Comparison of ENCODE assay signal across 8 cellular contexts in the genomic region with DNA sequence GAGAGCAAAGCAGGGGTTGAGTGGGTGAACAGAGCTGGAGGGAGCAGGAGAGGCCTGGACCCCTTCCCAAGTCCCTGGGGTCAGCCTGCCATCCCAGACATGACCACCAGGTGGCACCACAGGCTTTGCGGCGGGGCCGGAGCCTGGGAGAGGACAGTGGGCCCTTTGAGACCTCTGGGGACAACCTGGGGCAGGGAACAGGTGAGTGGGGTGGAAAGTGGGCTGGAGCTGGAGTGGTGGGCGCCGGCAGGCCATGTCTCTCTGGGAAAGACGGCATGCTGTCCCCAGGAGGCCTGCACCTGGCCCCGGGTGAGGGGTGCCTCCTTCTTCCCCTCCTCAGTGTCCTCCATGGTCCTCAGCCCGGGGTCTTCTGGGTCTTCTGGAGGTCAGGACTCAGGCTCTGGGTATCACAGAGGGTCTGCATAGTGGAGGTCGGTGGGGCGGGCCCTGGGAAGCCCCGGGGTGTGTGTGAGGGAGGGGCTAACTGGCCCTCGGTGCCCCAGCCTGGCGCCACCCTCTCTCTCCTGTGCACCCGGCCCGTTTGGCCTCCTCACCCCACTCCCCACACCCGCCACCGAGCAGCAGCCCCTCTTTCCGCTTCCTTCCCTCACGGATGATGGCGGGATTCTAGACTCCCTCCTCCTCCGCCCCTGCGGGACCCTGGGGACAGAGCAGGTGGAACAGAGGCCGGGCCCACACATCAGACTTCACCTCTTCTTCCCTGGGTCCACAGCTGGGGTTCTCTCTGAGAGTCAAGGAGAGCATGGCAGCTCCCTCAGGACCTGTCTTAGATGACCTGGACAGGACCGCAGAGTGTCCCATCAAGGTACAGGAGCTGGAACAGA.
DNase-seq lines count a peak whose midpoint lies in the region; ATAC-seq lines count a peak whose summit lies in the region.

No MANE protein-coding gene starts in this region.

- DNase-seq in SHP77 (lab: John Stamatoyannopoulos, UW) (peak; percentile 4 to 33), SHP77 treated with DMSO at 0.1 percent for 48 hours (lab: John Stamatoyannopoulos, UW) (no peak), NCI-H1105 treated with DMSO at 0.1 percent for 48 hours (lab: John Stamatoyannopoulos, UW) (peak; percentile 49), midbrain (lab: John Stamatoyannopoulos, UW) (peak; percentile 51)
- DNase-seq in activated CD4-positive, alpha-beta T cell treated with anti-CD3 and anti-CD28 coated beads, Interleukin-2, amount 50 U/mL, for 48 hours, result peak; percentile 79 to 81
- peak; percentile 48 for DNase-seq in effector CD8-positive, alpha-beta T cell (lab: John Stamatoyannopoulos, UW)
- peak; percentile 12 to 19 for DNase-seq in stimulated activated CD8-positive, alpha-beta memory T cell treated with anti-CD3 and anti-CD28 coated beads, Interleukin-7, amount 100 ng/mL, for 4 hours (ENCODE audit: low read depth in 2 of 2)

- ATAC-seq in HG02885 (IDR thresholded peaks at IDR 0.05; ENCODE audit: poor library complexity, unreplicated experiment), result no peak
